Comparison of ENCODE assay signal across 8 cellular contexts in the genomic region with DNA sequence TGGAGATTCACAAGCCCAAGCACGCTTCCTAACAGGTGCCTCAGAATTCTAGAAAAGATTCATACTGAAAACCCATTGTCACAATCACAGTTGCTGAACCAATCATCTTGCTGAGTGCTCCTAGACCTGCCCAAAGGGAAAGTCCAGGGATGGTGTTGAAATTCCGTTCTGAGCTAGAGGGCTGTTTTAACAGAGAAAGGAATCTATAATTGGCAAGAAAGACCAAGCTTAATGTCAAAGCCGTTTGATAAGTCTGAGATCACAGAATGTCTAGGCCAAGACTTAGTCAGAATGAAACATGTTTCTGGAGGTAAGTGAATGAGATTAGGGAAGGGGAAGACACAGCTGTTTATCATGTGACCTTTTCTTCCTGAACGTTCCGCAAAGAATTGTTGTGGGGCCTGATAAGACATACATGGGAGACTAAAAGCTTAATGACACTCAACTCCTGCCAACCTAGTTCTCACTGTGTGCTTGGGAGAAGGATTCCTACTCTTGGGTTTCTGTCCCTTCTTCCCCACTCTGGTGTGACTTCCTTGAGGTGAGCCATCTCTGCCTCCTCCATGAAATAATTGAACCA. TPM values are rescaled to one million over a fixed set of nuclear protein-coding genes. Genes with fewer than 3 reads are reported as not detected.
DNase-seq lines count a peak whose midpoint lies in the region; ATAC-seq, FAIRE-seq and TF ChIP-seq lines count a peak whose summit lies in the region.

No MANE protein-coding gene starts in this region.

- FAIRE-seq in RCC 7860 (lab: Jason Lieb, UNC) = no peak

- peaks cover 9% of the 10 kb centered on the region for H3K4me1 Mint-ChIP-seq in chondrocyte (ENCODE audit: low read depth)

- peak; percentile 75 for ATAC-seq in GM18519 (IDR thresholded peaks at IDR 0.05; ENCODE audit: low FRiP score, unreplicated experiment)
- ATAC-seq in GM21515 (IDR thresholded peaks at IDR 0.05; ENCODE audit: unreplicated experiment) = peak; percentile 74
- peak; percentile 73 for ATAC-seq in HG03558 (IDR thresholded peaks at IDR 0.05; ENCODE audit: extremely low read depth, unreplicated experiment)

- TF ChIP-seq CTCF in chondrocyte (IDR thresholded peaks at IDR 0.05) = no peak

- no peaks in the 10 kb centered on the region for H3K36me3 Mint-ChIP-seq in chondrocyte (ENCODE audit: low read depth)

- DNase-seq in iris pigment epithelial cell (ENCODE audit: low read depth) = peak; percentile 83
- no peak for DNase-seq in GDM1 (lab: John Stamatoyannopoulos, UW)
- no peak for DNase-seq in chondrocyte (ENCODE audit: low spot score)
- DNase-seq in RCC 7860 (ENCODE audit: low spot score) = no peak
- DNase-seq in NCI-H526 (lab: John Stamatoyannopoulos, UW) = no peak

- H3K27me3 Mint-ChIP-seq in chondrocyte (ENCODE audit: low read depth) = peaks cover 4% of the 10 kb centered on the region

- no peak overlapping the region for H3K4me3 Mint-ChIP-seq in chondrocyte (ENCODE audit: unreplicated experiment)

- H3K9me3 Mint-ChIP-seq in chondrocyte (ENCODE audit: low read depth) = no peaks in the 10 kb centered on the region

- no peak overlapping the region for H3K27ac Mint-ChIP-seq in chondrocyte (ENCODE audit: unreplicated experiment)

RNA-seq across cellular contexts. Expression of a gene that starts 27.5 kb away (rescaled TPM):
- 4.1 to 9.9 TPM (median 8.0 TPM) in 3 replicates for total RNA-seq in chondrocyte
